ENCODE assay signal across 8 cellular contexts in genomic region chr5:159106569-159107282, GRCh38. TPM values are rescaled to one million over a fixed set of nuclear protein-coding genes. Genes with fewer than 3 reads are reported as not detected.
DNase-seq lines count a peak whose midpoint lies in the region; ATAC-seq and TF ChIP-seq lines count a peak whose summit lies in the region.

No MANE protein-coding gene starts in this region.

- intact Hi-C loops in left ventricle myocardium inferior (cut with micrococcal nuclease): loop anchor here (2.0 to 5.0 kb wide), 3 partner anchors 412 to 1029 kb away; no protein-coding TSS in a partner anchor

- ATAC-seq in GM21423 (IDR thresholded peaks at IDR 0.05; ENCODE audit: unreplicated experiment): peak; percentile 59
- peak; percentile 99 for ATAC-seq in SK-N-SH treated with all-trans-retinoic acid at 6 μM for 48 hours

- H3K9me3 ChIP-seq in left ventricle myocardium inferior (replicated peaks): no peaks in the 10 kb centered on the region

- peak overlapping the region; percentile 53 for H3K27ac ChIP-seq in left ventricle myocardium inferior (replicated peaks)

- H3K4me3 ChIP-seq in left ventricle myocardium inferior: peak overlapping the region; percentile 61

- H3K36me3 ChIP-seq in left ventricle myocardium inferior: no peaks in the 10 kb centered on the region

- peaks cover 83% of the 10 kb centered on the region for H3K27me3 ChIP-seq in left ventricle myocardium inferior (ENCODE audit: low read depth)

- TF ChIP-seq CTCF in left ventricle myocardium inferior (IDR thresholded peaks at IDR 0.05; ENCODE audit: borderline replicate concordance): peak; percentile 92

- H3K4me1 ChIP-seq in left ventricle myocardium inferior: peaks cover 49% of the 10 kb centered on the region

- peak; percentile 86 for DNase-seq in DMS53 (lab: John Stamatoyannopoulos, UW)
- DNase-seq in HuH-7 (ENCODE audit: low spot score): peak; percentile 90
- DNase-seq in activated naive CD8-positive, alpha-beta T cell treated with anti-CD3 and anti-CD28 coated beads, Interleukin-2, amount 50 U/mL, for 16 hours (ENCODE audit: low read depth, low spot score): peak; percentile 49
- peak; percentile 83 for DNase-seq in left ventricle myocardium inferior
- DNase-seq in renal cortical epithelial cell (ENCODE audit: low read depth): peak; percentile 18
- DNase-seq in putamen (ENCODE audit: low spot score): no peak

TF ChIP-seq in SK-N-SH treated with all-trans-retinoic acid at 6 μM for 48 hours, 23 proteins besides CTCF, POLR2A, EP300 and RAD21:
- no peak for TF ChIP-seq TCF4 (CRISPR knock-in tag; IDR thresholded peaks at IDR 0.05; ENCODE audit: borderline replicate concordance)
- no peak for TF ChIP-seq OSR1 (CRISPR knock-in tag; IDR thresholded peaks at IDR 0.05)
- TF ChIP-seq BACH2 (CRISPR knock-in tag; IDR thresholded peaks at IDR 0.05; ENCODE audit: borderline replicate concordance): no peak
- TF ChIP-seq, protein P1, sequence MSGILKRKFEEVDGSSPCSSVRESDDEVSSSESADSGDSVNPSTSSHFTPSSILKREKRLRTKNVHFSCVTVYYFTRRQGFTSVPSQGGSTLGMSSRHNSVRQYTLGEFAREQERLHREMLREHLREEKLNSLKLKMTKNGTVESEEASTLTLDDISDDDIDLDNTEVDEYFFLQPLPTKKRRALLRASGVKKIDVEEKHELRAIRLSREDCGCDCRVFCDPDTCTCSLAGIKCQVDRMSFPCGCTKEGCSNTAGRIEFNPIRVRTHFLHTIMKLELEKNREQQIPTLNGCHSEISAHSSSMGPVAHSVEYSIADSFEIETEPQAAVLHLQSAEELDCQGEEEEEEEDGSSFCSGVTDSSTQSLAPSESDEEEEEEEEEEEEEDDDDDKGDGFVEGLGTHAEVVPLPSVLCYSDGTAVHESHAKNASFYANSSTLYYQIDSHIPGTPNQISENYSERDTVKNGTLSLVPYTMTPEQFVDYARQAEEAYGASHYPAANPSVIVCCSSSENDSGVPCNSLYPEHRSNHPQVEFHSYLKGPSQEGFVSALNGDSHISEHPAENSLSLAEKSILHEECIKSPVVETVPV (CRISPR knock-in tag; IDR thresholded peaks at IDR 0.05): no peak
- no peak for TF ChIP-seq ZNF8 (CRISPR knock-in tag; IDR thresholded peaks at IDR 0.05)
- TF ChIP-seq, protein P2, sequence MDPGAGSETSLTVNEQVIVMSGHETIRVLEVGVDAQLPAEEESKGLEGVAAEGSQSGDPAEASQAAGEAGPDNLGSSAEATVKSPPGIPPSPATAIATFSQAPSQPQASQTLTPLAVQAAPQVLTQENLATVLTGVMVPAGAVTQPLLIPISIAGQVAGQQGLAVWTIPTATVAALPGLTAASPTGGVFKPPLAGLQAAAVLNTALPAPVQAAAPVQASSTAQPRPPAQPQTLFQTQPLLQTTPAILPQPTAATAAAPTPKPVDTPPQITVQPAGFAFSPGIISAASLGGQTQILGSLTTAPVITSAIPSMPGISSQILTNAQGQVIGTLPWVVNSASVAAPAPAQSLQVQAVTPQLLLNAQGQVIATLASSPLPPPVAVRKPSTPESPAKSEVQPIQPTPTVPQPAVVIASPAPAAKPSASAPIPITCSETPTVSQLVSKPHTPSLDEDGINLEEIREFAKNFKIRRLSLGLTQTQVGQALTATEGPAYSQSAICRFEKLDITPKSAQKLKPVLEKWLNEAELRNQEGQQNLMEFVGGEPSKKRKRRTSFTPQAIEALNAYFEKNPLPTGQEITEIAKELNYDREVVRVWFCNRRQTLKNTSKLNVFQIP (CRISPR knock-in tag; IDR thresholded peaks at IDR 0.05; ENCODE audit: borderline replicate concordance, low read depth): no peak
- TF ChIP-seq ZC3H10 (CRISPR knock-in tag; IDR thresholded peaks at IDR 0.05): no peak
- peak; percentile 39; the same call in 1 of the 2 replicates for TF ChIP-seq TSHZ2 (CRISPR knock-in tag; IDR thresholded peaks at IDR 0.05)
- TF ChIP-seq ZFP3 (CRISPR knock-in tag; IDR thresholded peaks at IDR 0.05): 0 out of 2 replicates have a peak, but pooled peaks have one; percentile 28
- no peak for TF ChIP-seq TOX (CRISPR knock-in tag; IDR thresholded peaks at IDR 0.05; ENCODE audit: borderline replicate concordance)
- no peak for TF ChIP-seq RARB (CRISPR knock-in tag; IDR thresholded peaks at IDR 0.05)
- no peak for TF ChIP-seq CSDC2 (CRISPR knock-in tag; IDR thresholded peaks at IDR 0.05)
- 0 out of 2 replicates have a peak, but pooled peaks have one; percentile 9 for TF ChIP-seq ISL1 (CRISPR knock-in tag; IDR thresholded peaks at IDR 0.05)
- no peak for TF ChIP-seq ARNTL (CRISPR knock-in tag; IDR thresholded peaks at IDR 0.05; ENCODE audit: borderline replicate concordance, low read depth)
TF ChIP-seq in SK-N-SH treated with all-trans-retinoic acid at 6 μM for 48 hours: peak in this region for 3.

RNA-seq across cellular contexts. Expression of gene EBF1, which starts 7.0 kb away (rescaled TPM):
- total RNA-seq in left ventricle myocardium inferior (10.4 TPM), renal cortical epithelial cell (0.20 TPM in 1 of 2 replicates, not detected in the other)
